In genomic region chr6:91447530-91447929, GRCh38 we compare ENCODE assay signal across 14 cellular contexts.
"Had no signal": no experiment of that assay in that cellular context is flagged by ENCODE, and none has a peak within 500 bp of the region (broad histone marks: within the 10 kb centered on the region; RNA-seq: fewer than 3 reads in every experiment).

No MANE protein-coding gene starts in this region.

- H3K9me3 ChIP-seq: gastrocnemius medialis, psoas muscle, spleen, transverse colon had no signal

- H3K27me3 ChIP-seq: gastrocnemius medialis, spleen, transverse colon had no signal

- H3K27ac ChIP-seq: gastrocnemius medialis, psoas muscle, spleen, transverse colon had no signal

- H3K4me3 ChIP-seq: gastrocnemius medialis, psoas muscle, spleen, transverse colon had no signal

- DNase-seq: activated effector memory CD4-positive, alpha-beta T cell treated with anti-CD3 and anti-CD28 coated beads, Interleukin-2, amount 50 U/mL, for 16 hours; activated T-cell treated with anti-CD3 and anti-CD28 coated beads, Interleukin-2, amount 50 U/mL, for 1 hour; amniotic stem cell; cortex of kidney; effector CD8-positive, alpha-beta T cell; gastrocnemius medialis; mesendoderm; psoas muscle; spleen; stimulated activated CD4-positive, alpha-beta T cell treated with anti-CD3 and anti-CD28 coated beads, Interleukin-2, amount 100 ng/mL, for 24 hours; stimulated activated naive B cell treated with anti-CD40 and anti-IgM and Interleukin-4, amounts not matched to agents 10 μg/mL and 1 μg/mL and 100 μg/mL, for 72 hours; transverse colon had no signal

- ATAC-seq: activated naive CD4-positive, alpha-beta T cell treated with anti-CD3 and anti-CD28 coated beads, Interleukin-2, amount 50 U/mL, for 72 hours; gastrocnemius medialis; psoas muscle; sciatic nerve; stimulated activated naive B cell treated with anti-CD40 and anti-IgM and Interleukin-4, amounts not matched to agents 10 μg/mL and 1 μg/mL and 100 μg/mL, for 72 hours had no signal

- H3K36me3 ChIP-seq: gastrocnemius medialis, spleen, transverse colon had no signal

- H3K4me1 ChIP-seq: gastrocnemius medialis, psoas muscle, spleen, transverse colon had no signal
